In the genomic region with DNA sequence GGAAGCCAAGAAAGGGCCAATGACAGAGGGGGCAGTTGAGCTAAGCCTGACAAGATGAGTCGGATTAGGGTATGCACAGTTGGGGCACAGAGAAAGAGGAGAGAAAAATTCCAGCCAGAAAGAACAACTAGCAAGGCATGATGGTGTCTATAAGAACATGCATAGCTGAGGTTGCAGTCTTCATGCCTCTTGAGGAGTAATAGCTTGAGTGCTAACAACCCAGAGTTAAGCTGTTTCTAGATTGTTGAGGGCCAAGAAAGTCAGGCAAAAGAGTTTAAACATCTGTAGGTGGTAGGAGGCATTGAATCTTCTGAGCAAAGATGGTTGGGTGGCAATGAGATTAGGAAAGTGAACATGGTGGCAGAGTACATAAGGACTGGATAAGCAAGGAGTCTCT, we compare ENCODE assay signal across 13 cellular contexts.
DNase-seq lines count a peak whose midpoint lies in the region; ATAC-seq and TF ChIP-seq lines count a peak whose summit lies in the region.
"Had no signal": no experiment of that assay in that cellular context is flagged by ENCODE, and none has a peak within 500 bp of the region (broad histone marks: within the 10 kb centered on the region; RNA-seq: fewer than 3 reads in every experiment).

No MANE protein-coding gene starts in this region.

- peaks cover 9% of the 10 kb centered on the region for H3K36me3 Mint-ChIP-seq in activated CD4-positive, alpha-beta T cell treated with anti-CD3 and anti-CD28 coated beads, Interleukin-2, amount 10 ng/mL, durations not matched to agents 24 days and 14 days (ENCODE audit: low read depth)
- no peaks in the 10 kb centered on the region for H3K36me3 Mint-ChIP-seq in HFFc6 (ENCODE audit: low read depth)
- no peaks in the 10 kb centered on the region for H3K36me3 Mint-ChIP-seq in activated naive CD8-positive, alpha-beta T cell
- H3K36me3 Mint-ChIP-seq in naive thymus-derived CD8-positive, alpha-beta T cell: no peaks in the 10 kb centered on the region
- H3K36me3 Mint-ChIP-seq: IgD-negative memory B cell had no signal

- peaks cover 7% of the 10 kb centered on the region for H3K9me3 Mint-ChIP-seq in activated CD4-positive, alpha-beta T cell treated with anti-CD3 and anti-CD28 coated beads, Interleukin-2, amount 10 ng/mL, durations not matched to agents 24 days and 14 days
- H3K9me3 Mint-ChIP-seq in HFFc6: no peaks in the 10 kb centered on the region
- no peaks in the 10 kb centered on the region for H3K9me3 Mint-ChIP-seq in activated naive CD8-positive, alpha-beta T cell (ENCODE audit: low read depth)
- peaks cover 0 to 7% (median 0%) of the 10 kb centered on the region in 9 donors for H3K9me3 Mint-ChIP-seq in naive thymus-derived CD8-positive, alpha-beta T cell
- H3K9me3 Mint-ChIP-seq: IgD-negative memory B cell had no signal

- POLR2A ChIA-PET in naive thymus-derived CD8-positive, alpha-beta T cell (lab: Charles Lee): no interaction called here

- peaks cover 2% of the 10 kb centered on the region for H3K27me3 Mint-ChIP-seq in activated CD4-positive, alpha-beta T cell treated with anti-CD3 and anti-CD28 coated beads, Interleukin-2, amount 10 ng/mL, durations not matched to agents 24 days and 14 days
- H3K27me3 Mint-ChIP-seq in HFFc6 (ENCODE audit: insufficient read depth): no peaks in the 10 kb centered on the region; the same call in none of the 2 replicates
- H3K27me3 Mint-ChIP-seq in activated naive CD8-positive, alpha-beta T cell: no peaks in the 10 kb centered on the region
- H3K27me3 Mint-ChIP-seq in naive thymus-derived CD8-positive, alpha-beta T cell: no peaks in the 10 kb centered on the region

- H3K4me1 Mint-ChIP-seq in activated CD4-positive, alpha-beta T cell treated with anti-CD3 and anti-CD28 coated beads, Interleukin-2, amount 10 ng/mL, durations not matched to agents 24 days and 14 days: peaks cover 73% of the 10 kb centered on the region
- H3K4me1 Mint-ChIP-seq in HFFc6 (ENCODE audit: low read depth): peaks cover 58% of the 10 kb centered on the region
- peaks cover 74% of the 10 kb centered on the region for H3K4me1 Mint-ChIP-seq in activated naive CD8-positive, alpha-beta T cell (ENCODE audit: low read depth)
- H3K4me1 Mint-ChIP-seq in naive thymus-derived CD8-positive, alpha-beta T cell: peaks cover 54 to 87% (median 78%) of the 10 kb centered on the region in 4 donors

- DNase-seq in activated CD4-positive, alpha-beta T cell treated with anti-CD3 and anti-CD28 coated beads, Interleukin-2, amount 10 ng/mL, durations not matched to agents 24 days and 14 days: no peak
- no peak for DNase-seq in activated CD4-positive, alpha-beta T cell treated with anti-CD3 and anti-CD28 coated beads, Interleukin-2, amount 50 U/mL, for 4 hours
- peak; percentile 18 for DNase-seq in HFFc6
- DNase-seq in naive thymus-derived CD8-positive, alpha-beta T cell: no peak
- no peak for DNase-seq in NOMO-1 treated with DMSO at 0.1 percent for 48 hours (lab: John Stamatoyannopoulos, UW; ENCODE audit: unreplicated experiment)
- no peak for DNase-seq in NCI-H1436 (lab: John Stamatoyannopoulos, UW)
- DNase-seq: H7, nucleus accumbens, RPMI8226 had no signal

- intact Hi-C loops in activated CD4-positive, alpha-beta T cell treated with anti-CD3 and anti-CD28 coated beads, Interleukin-2, amount 10 ng/mL, durations not matched to agents 24 days and 14 days (cut with micrococcal nuclease): no loop called here

- H3K4me3 Mint-ChIP-seq in activated CD4-positive, alpha-beta T cell treated with anti-CD3 and anti-CD28 coated beads, Interleukin-2, amount 10 ng/mL, durations not matched to agents 24 days and 14 days: peak overlapping the region; percentile 10
- peak overlapping the region; percentile 45; the same call in 1 of the 2 replicates for H3K4me3 Mint-ChIP-seq in HFFc6
- H3K4me3 Mint-ChIP-seq in activated naive CD8-positive, alpha-beta T cell: no peak overlapping the region
- peak overlapping the region in 8 of 10 donors; percentile 1 to 72 (median 42) for H3K4me3 Mint-ChIP-seq in naive thymus-derived CD8-positive, alpha-beta T cell
- H3K4me3 Mint-ChIP-seq: CD14-positive monocyte had no signal

- TF ChIP-seq CTCF in HFFc6 (IDR thresholded peaks at IDR 0.05): no peak

- ATAC-seq in naive thymus-derived CD8-positive, alpha-beta T cell: no peak
- ATAC-seq in GM19397 (IDR thresholded peaks at IDR 0.05; ENCODE audit: unreplicated experiment): no peak

- peak overlapping the region; percentile 90 for H3K27ac Mint-ChIP-seq in activated CD4-positive, alpha-beta T cell treated with anti-CD3 and anti-CD28 coated beads, Interleukin-2, amount 10 ng/mL, durations not matched to agents 24 days and 14 days
- H3K27ac Mint-ChIP-seq in HFFc6: peak overlapping the region; percentile 85
- H3K27ac Mint-ChIP-seq in activated naive CD8-positive, alpha-beta T cell: peak overlapping the region; percentile 64
- H3K27ac Mint-ChIP-seq in naive thymus-derived CD8-positive, alpha-beta T cell: peak overlapping the region; percentile 51 to 92 (median 82)
